Comparison of ENCODE assay signal across 8 cellular contexts in the genomic region with DNA sequence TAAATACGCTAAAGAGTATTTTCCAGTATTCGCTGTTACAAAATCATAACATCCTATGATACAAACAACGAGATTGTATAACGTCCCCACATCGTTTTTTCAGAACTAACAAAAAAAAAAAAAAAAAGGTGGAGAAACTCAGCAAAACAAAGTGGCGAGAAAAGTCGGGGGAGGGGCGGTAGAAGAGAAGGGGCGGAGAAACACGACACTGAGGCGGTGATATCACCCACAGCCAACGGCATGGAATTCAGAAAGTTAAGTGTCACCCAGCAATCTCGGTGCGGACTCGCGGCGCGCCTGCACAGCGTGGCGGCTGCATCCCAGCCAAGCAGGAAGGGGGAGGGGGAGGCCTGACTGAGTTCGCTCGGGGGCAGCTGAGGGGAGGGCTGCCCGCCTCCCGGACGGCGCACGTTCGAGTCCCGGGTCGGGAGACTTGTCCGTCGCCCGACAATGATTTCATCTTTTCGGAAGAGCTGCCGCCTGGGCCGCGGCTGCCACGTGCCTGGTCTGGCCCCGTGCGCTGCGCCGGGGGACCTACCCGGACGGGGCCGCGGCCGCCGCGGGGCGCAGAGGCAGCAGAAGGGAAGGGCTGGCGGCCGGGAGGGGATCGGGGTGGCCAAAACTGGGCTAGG. TPM values are rescaled to one million over a fixed set of nuclear protein-coding genes. Genes with fewer than 3 reads are reported as not detected.
DNase-seq lines count a peak whose midpoint lies in the region; ATAC-seq and TF ChIP-seq lines count a peak whose summit lies in the region.

No MANE protein-coding gene starts in this region.

- peaks cover 1% of the 10 kb centered on the region for H3K27me3 Mint-ChIP-seq in IgD-negative memory B cell
- H3K27me3 Mint-ChIP-seq in activated T-cell treated with anti-CD3 and anti-CD28 coated beads, Interleukin-2, amount 50 U/mL, for 72 hours (ENCODE audit: low read depth): peaks cover 7% of the 10 kb centered on the region

- H3K4me3 ChIP-seq in BJ (ENCODE audit: low read depth, low read length): peak overlapping the region; percentile 90
- peak overlapping the region; percentile 69 to 77 for H3K4me3 ChIP-seq in Panc1 (ENCODE audit: low read depth in 2 of 2, low read length in 2 of 2)
- peak overlapping the region; percentile 66 to 93 for H3K4me3 ChIP-seq in esophagus (ENCODE audit: low read depth in 1 of 2, low read length in 2 of 2)

- intact Hi-C loops in Panc1 (cut with micrococcal nuclease; ENCODE audit: unreplicated experiment): no loop called here

- H3K27me3 ChIP-seq in BJ (ENCODE audit: control insufficient read depth, insufficient read depth, low read length) (peaks cover 19% of the 10 kb centered on the region), Panc1 (ENCODE audit: control insufficient read depth, insufficient read depth, low read length) (no peaks in the 10 kb centered on the region), esophagus (ENCODE audit: control insufficient read depth in 1 of 2, insufficient read depth in 2 of 2, low read length in 2 of 2) (no peaks in the 10 kb centered on the region)

- H3K4me3 Mint-ChIP-seq in IgD-negative memory B cell: peak overlapping the region; percentile 90 to 99 (median 96)
- peak overlapping the region; percentile 94 to 98 for H3K4me3 Mint-ChIP-seq in activated T-cell treated with anti-CD3 and anti-CD28 coated beads, Interleukin-2, amount 50 U/mL, for 72 hours

- peak; percentile 40 for ATAC-seq in GM19463 (IDR thresholded peaks at IDR 0.05; ENCODE audit: unreplicated experiment)
- ATAC-seq in Panc1: peak; percentile 75
- peak; percentile 68 to 72 for ATAC-seq in activated T-cell treated with anti-CD3 and anti-CD28 coated beads, Interleukin-2, amount 50 U/mL, for 72 hours (replicated peaks in 1 of 2)

- CTCF ChIA-PET in BJ (lab: Yijun Ruan, JAX) (interaction anchor here (1.4 to 1.7 kb wide), 2 partner anchors 57 to 139 kb away, joined by 4 to 7 read pairs; no protein-coding TSS in a partner anchor), Panc1 (lab: Charles Lee) (no interaction called here)

- H3K36me3 Mint-ChIP-seq in IgD-negative memory B cell: no peaks in the 10 kb centered on the region
- H3K36me3 Mint-ChIP-seq in activated T-cell treated with anti-CD3 and anti-CD28 coated beads, Interleukin-2, amount 50 U/mL, for 72 hours (ENCODE audit: insufficient read depth in 2 of 2): peaks cover 9 to 10% of the 10 kb centered on the region in 2 donors

- H3K9me3 ChIP-seq in Panc1 (ENCODE audit: control insufficient read depth, insufficient read depth, low read depth, low read length): no peaks in the 10 kb centered on the region
- no peaks in the 10 kb centered on the region for H3K9me3 ChIP-seq in esophagus (ENCODE audit: control insufficient read depth in 2 of 2, insufficient read depth in 1 of 2, low read depth in 1 of 2, low read length in 1 of 2)

- in situ Hi-C loops in Panc1 (cut with HindIII; ENCODE audit: low pct_unique_long_range_greater_than_20kb, low sequenced_read_pairs): no loop called here

- peak; percentile 50 for DNase-seq in BJ (ENCODE audit: low read depth)
- no peak for DNase-seq in Panc1 (ENCODE audit: low read depth, low spot score)
- peak; percentile 81 to 83 for DNase-seq in activated T-cell treated with anti-CD3 and anti-CD28 coated beads, Interleukin-2, amount 50 U/mL, for 72 hours
- DNase-seq in mucosa of gallbladder (ENCODE audit: low spot score): peak; percentile 93
- peak; percentile 35 to 42 for DNase-seq in stimulated activated CD8-positive, alpha-beta memory T cell treated with anti-CD3 and anti-CD28 coated beads, Interleukin-4, amount 100 ng/mL, for 1 hour (ENCODE audit: low read depth in 2 of 2, low spot score in 1 of 2)

- BruUV-seq in Panc1 (replicated peaks; lab: Mats Ljungman, UMichigan): no TSS peak

- WGBS in esophagus, 2 donors: 1% methylated on average over 44 to 53 of the region's 53 CpGs

- TF ChIP-seq CTCF in BJ (IDR thresholded peaks at IDR 0.05; ENCODE audit: insufficient read depth, low read depth, low read length): no peak
- no peak for TF ChIP-seq CTCF in Panc1 (IDR thresholded peaks at IDR 0.05)

- peak overlapping the region; percentile 80 for H3K27ac ChIP-seq in Panc1 (ENCODE audit: low read length)
- peak overlapping the region; percentile 94 to 98 for H3K27ac ChIP-seq in esophagus (ENCODE audit: low read depth in 2 of 2, low read length in 1 of 2)

- peaks cover 0 to 4% (median 0%) of the 10 kb centered on the region in 3 donors for H3K9me3 Mint-ChIP-seq in IgD-negative memory B cell
- no peaks in the 10 kb centered on the region for H3K9me3 Mint-ChIP-seq in activated T-cell treated with anti-CD3 and anti-CD28 coated beads, Interleukin-2, amount 50 U/mL, for 72 hours

- H3K4me1 ChIP-seq in Panc1 (ENCODE audit: control insufficient read depth, insufficient read depth, low read length) (peaks cover 20% of the 10 kb centered on the region), esophagus (ENCODE audit: control insufficient read depth in 2 of 2, insufficient read depth in 2 of 2, low read length in 1 of 2) (peaks cover 0 to 4% of the 10 kb centered on the region in 2 donors)

- no peaks in the 10 kb centered on the region for H3K36me3 ChIP-seq in BJ (ENCODE audit: control insufficient read depth, insufficient read depth, low read length)
- H3K36me3 ChIP-seq in Panc1 (ENCODE audit: control insufficient read depth, insufficient read depth, low read length): no peaks in the 10 kb centered on the region; the same call in 1 of the 2 replicates
- H3K36me3 ChIP-seq in esophagus (ENCODE audit: control insufficient read depth in 2 of 2, insufficient read depth in 2 of 2, low read length in 1 of 2): no peaks in the 10 kb centered on the region

- peak overlapping the region; percentile 89 to 96 (median 95) for H3K27ac Mint-ChIP-seq in IgD-negative memory B cell
- peak overlapping the region; percentile 80 for H3K27ac Mint-ChIP-seq in activated T-cell treated with anti-CD3 and anti-CD28 coated beads, Interleukin-2, amount 50 U/mL, for 72 hours

- POLR2A ChIA-PET in BJ (lab: Charles Lee): no interaction called here
- POLR2A ChIA-PET in Panc1 (lab: Charles Lee): no interaction called here

- H3K4me1 Mint-ChIP-seq in IgD-negative memory B cell: peaks cover 15 to 45% (median 42%) of the 10 kb centered on the region in 3 donors
- peaks cover 61% of the 10 kb centered on the region for H3K4me1 Mint-ChIP-seq in activated T-cell treated with anti-CD3 and anti-CD28 coated beads, Interleukin-2, amount 50 U/mL, for 72 hours (ENCODE audit: low read depth)

RNA-seq across cellular contexts. Expression of a gene that starts 0.8 kb away (rescaled TPM):
- 14.5 and 24.2 TPM in 2 replicates for polyA plus RNA-seq in BJ (2011; rRNA removed)
- 30.8 and 32.2 TPM in 2 replicates for polyA minus RNA-seq in BJ (2011; rRNA and poly(A)+ RNA removed)
- 2.0 TPM for polyA plus RNA-seq in IgD-negative memory B cell
- 24.8 TPM for total RNA-seq in Panc1 (2021; ENCODE audit: unreplicated experiment)
- 16.4 TPM for polyA plus RNA-seq in Panc1 (2012; ENCODE audit: insufficient read length)
- total RNA-seq in activated T-cell treated with anti-CD3 and anti-CD28 coated beads, Interleukin-2, amount 50 U/mL, for 72 hours: 10 to 100 TPM; 19.8 to 20.8 TPM
- polyA plus RNA-seq in esophagus: 10 to 100 TPM in 1 of 2 donors, 1 to 10 TPM in 1; 9.9 to 12.0 TPM
- 63.0 TPM for total RNA-seq in mucosa of gallbladder
